1 cellular context compared by ENCODE assay signal in the genomic region with DNA sequence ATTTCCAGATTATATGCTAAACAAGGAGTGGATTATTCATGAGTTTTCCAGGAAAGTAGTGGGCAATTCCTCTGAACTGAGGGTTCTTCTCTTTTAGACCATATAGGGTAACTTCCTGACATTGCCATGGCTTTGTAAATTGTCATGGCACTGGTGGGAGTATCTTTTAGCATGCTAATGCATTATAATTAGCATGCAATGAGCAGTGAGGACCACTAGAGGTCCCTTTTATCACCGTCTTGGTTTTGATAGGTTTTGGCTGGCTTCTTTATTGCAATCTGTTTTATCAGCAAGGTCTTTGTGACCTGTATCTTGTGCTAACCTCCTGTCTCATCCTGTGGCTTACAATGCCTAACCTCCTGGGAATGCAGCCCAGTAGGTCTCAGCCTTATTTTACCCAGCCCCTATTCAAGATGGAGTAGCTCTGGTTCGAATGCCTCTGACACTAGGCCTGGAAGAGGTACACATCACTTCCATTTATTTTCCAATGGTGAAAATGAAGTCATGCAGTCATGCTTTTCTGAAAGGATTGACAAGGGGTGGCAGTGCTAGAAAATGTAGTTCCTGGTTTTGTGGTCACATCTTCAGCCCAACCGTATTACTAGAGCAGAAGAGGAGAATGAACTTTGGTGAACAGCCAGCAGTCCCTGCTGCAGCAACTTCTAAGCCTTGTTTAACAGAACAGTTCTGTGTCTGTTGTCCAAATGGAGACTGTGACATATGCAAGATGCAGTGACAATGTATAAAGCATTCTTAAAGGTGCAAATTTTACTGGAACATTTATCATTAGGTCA.
TF ChIP-seq lines count a peak whose summit lies in the region.

No MANE protein-coding gene starts in this region.

TF ChIP-seq in GM12878, 131 proteins besides CTCF, POLR2A, EP300 and RAD21 (continued from another document and continues in another):
- TF ChIP-seq E2F4 (IDR thresholded peaks at IDR 0.05; ENCODE audit: low read depth, low read length) (no peak), PBX3 (IDR thresholded peaks at IDR 0.05; ENCODE audit: insufficient replicate concordance, low read depth, low read length) (no peak), CREB1 (IDR thresholded peaks at IDR 0.05; ENCODE audit: low read depth) (no peak), POLR2AphosphoS5 (IDR thresholded peaks at IDR 0.05; ENCODE audit: low read length) (no peak), LARP7 (IDR thresholded peaks at IDR 0.05) (no peak), SRF (IDR thresholded peaks at IDR 0.05; ENCODE audit: low read depth in 2 of 2, low read length in 2 of 2) (0 out of 4 replicates have a peak, but pooled peaks of 1 of the 2 experiments have one; percentile 34), ESRRA (IDR thresholded peaks at IDR 0.05; ENCODE audit: low read length) (no peak), SP1 (IDR thresholded peaks at IDR 0.05; ENCODE audit: low read depth, low read length) (no peak), NKRF (conservative IDR thresholded peaks at IDR 0.05) (no peak), POU2F2 (IDR thresholded peaks at IDR 0.05; ENCODE audit: borderline replicate concordance, low read depth, low read length) (peak; percentile 59; the same call in 1 of the 3 replicates), EED (IDR thresholded peaks at IDR 0.05; ENCODE audit: low read depth) (no peak), CUX1 (IDR thresholded peaks at IDR 0.05; ENCODE audit: insufficient replicate concordance, low read depth, low read length) (no peak), RFX5 (IDR thresholded peaks at IDR 0.05; ENCODE audit: low read depth, low read length) (no peak), GABPA (IDR thresholded peaks at IDR 0.05; ENCODE audit: low read depth) (no peak), ZNF592 (IDR thresholded peaks at IDR 0.05) (no peak), NBN (IDR thresholded peaks at IDR 0.05) (no peak), ZZZ3 (IDR thresholded peaks at IDR 0.05; ENCODE audit: control insufficient read depth, insufficient read length, low read depth) (no peak), RELB (IDR thresholded peaks at IDR 0.05; ENCODE audit: low read depth) (no peak), RCOR1 (conservative IDR thresholded peaks at IDR 0.05; ENCODE audit: low read depth, low read length) (no peak), HCFC1 (IDR thresholded peaks at IDR 0.05; ENCODE audit: low read length) (no peak), TCF3 (IDR thresholded peaks at IDR 0.05; ENCODE audit: borderline replicate concordance, insufficient read depth, low read depth, low read length) (no peak), ZNF207 (IDR thresholded peaks at IDR 0.05; ENCODE audit: borderline replicate concordance) (no peak), RAD51 (IDR thresholded peaks at IDR 0.05) (no peak), RUNX3 (IDR thresholded peaks at IDR 0.05; ENCODE audit: low read length) (peak; percentile 32; the same call in 1 of the 2 replicates), SMAD1 (IDR thresholded peaks at IDR 0.05; ENCODE audit: low read depth, partially characterized antibody) (no peak), EGR1 (IDR thresholded peaks at IDR 0.05; ENCODE audit: borderline replicate concordance in 1 of 2, low read depth in 2 of 2, low read length in 2 of 2) (no peak), WRNIP1 (IDR thresholded peaks at IDR 0.05; ENCODE audit: borderline replicate concordance, low read depth, low read length) (no peak), YBX1 (IDR thresholded peaks at IDR 0.05) (no peak), SMAD5 (IDR thresholded peaks at IDR 0.05; ENCODE audit: low read depth) (no peak), ZBTB4 (CRISPR knock-in tag; IDR thresholded peaks at IDR 0.05) (no peak)
- TF ChIP-seq, protein P1, sequence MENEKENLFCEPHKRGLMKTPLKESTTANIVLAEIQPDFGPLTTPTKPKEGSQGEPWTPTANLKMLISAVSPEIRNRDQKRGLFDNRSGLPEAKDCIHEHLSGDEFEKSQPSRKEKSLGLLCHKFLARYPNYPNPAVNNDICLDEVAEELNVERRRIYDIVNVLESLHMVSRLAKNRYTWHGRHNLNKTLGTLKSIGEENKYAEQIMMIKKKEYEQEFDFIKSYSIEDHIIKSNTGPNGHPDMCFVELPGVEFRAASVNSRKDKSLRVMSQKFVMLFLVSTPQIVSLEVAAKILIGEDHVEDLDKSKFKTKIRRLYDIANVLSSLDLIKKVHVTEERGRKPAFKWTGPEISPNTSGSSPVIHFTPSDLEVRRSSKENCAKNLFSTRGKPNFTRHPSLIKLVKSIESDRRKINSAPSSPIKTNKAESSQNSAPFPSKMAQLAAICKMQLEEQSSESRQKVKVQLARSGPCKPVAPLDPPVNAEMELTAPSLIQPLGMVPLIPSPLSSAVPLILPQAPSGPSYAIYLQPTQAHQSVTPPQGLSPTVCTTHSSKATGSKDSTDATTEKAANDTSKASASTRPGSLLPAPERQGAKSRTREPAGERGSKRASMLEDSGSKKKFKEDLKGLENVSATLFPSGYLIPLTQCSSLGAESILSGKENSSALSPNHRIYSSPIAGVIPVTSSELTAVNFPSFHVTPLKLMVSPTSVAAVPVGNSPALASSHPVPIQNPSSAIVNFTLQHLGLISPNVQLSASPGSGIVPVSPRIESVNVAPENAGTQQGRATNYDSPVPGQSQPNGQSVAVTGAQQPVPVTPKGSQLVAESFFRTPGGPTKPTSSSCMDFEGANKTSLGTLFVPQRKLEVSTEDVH (IDR thresholded peaks at IDR 0.05; ENCODE audit: low read depth, partially characterized antibody) = no peak
